29 cellular contexts compared by ENCODE assay signal in the genomic region with DNA sequence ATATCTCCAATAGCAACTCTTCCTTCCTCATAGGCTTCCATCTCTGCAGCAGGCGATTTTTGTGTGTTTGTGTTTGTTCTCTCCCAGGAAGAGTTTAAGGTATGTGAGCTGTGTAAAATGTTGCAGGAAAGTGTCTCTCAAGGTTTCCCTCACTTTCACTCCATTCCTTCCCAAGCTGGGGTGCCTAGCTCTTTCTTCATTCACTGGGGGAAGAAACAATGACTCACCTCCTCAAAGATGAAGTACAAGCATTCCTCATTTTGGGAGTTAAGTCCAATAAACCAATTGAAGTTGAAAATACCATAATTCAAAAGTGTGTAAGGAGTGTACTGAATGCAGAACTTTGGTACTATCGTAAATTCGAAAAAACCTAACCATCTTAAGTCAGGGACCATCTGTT.
A peak's percentile ranks its signal among the peaks of the same experiment; 100 is the strongest.
DNase-seq lines count a peak whose midpoint lies in the region; ATAC-seq, FAIRE-seq and TF ChIP-seq lines count a peak whose summit lies in the region.
"Had no signal": no experiment of that assay in that cellular context is flagged by ENCODE, and none has a peak within 500 bp of the region (broad histone marks: within the 10 kb centered on the region; RNA-seq: fewer than 3 reads in every experiment).

No MANE protein-coding gene starts in this region.

- H3K9me3 ChIP-seq in IMR-90 (ENCODE audit: control insufficient read depth, insufficient read depth, low read length) (peaks cover 4% of the 10 kb centered on the region; the same call in 1 of the 2 replicates), osteoblast (ENCODE audit: low read depth, low read length) (no peaks in the 10 kb centered on the region)
- H3K9me3 ChIP-seq: Caco-2, SJCRH30 had no signal

- no peak overlapping the region for H4K91ac ChIP-seq in IMR-90 (ENCODE audit: insufficient read depth, low read depth, low read length)

- no peak for TF ChIP-seq POLR2A in IMR-90 (IDR thresholded peaks at IDR 0.05; ENCODE audit: low read depth, low read length)

- no peak overlapping the region for H2BK5ac ChIP-seq in IMR-90 (ENCODE audit: low read depth, low read length, poor library complexity, severe bottlenecking)

- FAIRE-seq in bronchial epithelial cell (lab: Jason Lieb, UNC), result no peak
- FAIRE-seq: GM12891 had no signal

- no peak overlapping the region for H2BK20ac ChIP-seq in IMR-90 (ENCODE audit: low read depth, low read length)

- H3K23ac ChIP-seq in IMR-90 (ENCODE audit: low read depth, low read length), result no peak overlapping the region

- intact Hi-C loops in IMR-90 (cut with micrococcal nuclease), result no loop called here

- in situ Hi-C loops in IMR-90 (cut with MboI; ENCODE audit: low sequenced_read_pairs), result no loop called here

- H3K79me1 ChIP-seq in IMR-90 (ENCODE audit: low read depth in 1 of 2, low read length in 2 of 2), result no peaks in the 10 kb centered on the region

- no peaks in the 10 kb centered on the region for H3K79me2 ChIP-seq in osteoblast (ENCODE audit: insufficient read depth, low read length)

- H3K4me1 ChIP-seq in IMR-90 (ENCODE audit: control insufficient read depth, insufficient read depth, low read length) (no peaks in the 10 kb centered on the region), osteoblast (ENCODE audit: insufficient read depth, low read length) (peaks cover 4% of the 10 kb centered on the region)
- H3K4me1 ChIP-seq: Caco-2, HAP-1, SJCRH30 had no signal

- POLR2A ChIA-PET in IMR-90 (lab: Charles Lee; ENCODE audit: unreplicated experiment), result no interaction called here

- H4K20me1 ChIP-seq in IMR-90 (ENCODE audit: insufficient read depth, low read length) (no peaks in the 10 kb centered on the region), osteoblast (ENCODE audit: insufficient read depth, low read length) (no peaks in the 10 kb centered on the region)

- ATAC-seq in IMR-90 (ENCODE audit: low read depth) (peak; percentile 24; the same call in 1 of the 2 replicates), HG02588 (IDR thresholded peaks at IDR 0.05; ENCODE audit: unreplicated experiment) (no peak)
- ATAC-seq: PC-3, Right ventricle myocardium inferior, SK-N-SH treated with all-trans-retinoic acid at 6 μM for 48 hours had no signal

- no peak overlapping the region for H2AK5ac ChIP-seq in IMR-90 (ENCODE audit: low read depth, low read length)

- H3K4me3 ChIP-seq in AG10803 (ENCODE audit: low read length), result no peak overlapping the region
- no peak overlapping the region for H3K4me3 ChIP-seq in IMR-90 (ENCODE audit: insufficient read depth, low read depth, low read length)
- no peak overlapping the region for H3K4me3 ChIP-seq in bronchial epithelial cell (ENCODE audit: low read depth, low read length)
- no peak overlapping the region for H3K4me3 ChIP-seq in osteoblast (ENCODE audit: insufficient read depth, low read length)
- H3K4me3 ChIP-seq: HAP-1, SJCRH30 had no signal

- no peak overlapping the region for H4K8ac ChIP-seq in IMR-90 (ENCODE audit: low read depth in 2 of 2, low read length in 2 of 2)

- H3K4ac ChIP-seq in IMR-90 (ENCODE audit: low read depth, low read length), result no peak overlapping the region

- H2AK9ac ChIP-seq in IMR-90 (replicated peaks; ENCODE audit: low read depth, low read length, poor library complexity), result no peak overlapping the region

- no CpG with 5 or more reads among the region's 3 CpGs for WGBS in IMR-90 (ENCODE audit: extremely low coverage in 2 of 2, insufficient read length in 1 of 2), 2 experiments

- H3K27ac ChIP-seq in IMR-90 (ENCODE audit: insufficient read depth, low read length), result no peak overlapping the region
- H3K27ac ChIP-seq in osteoblast (ENCODE audit: low read depth, low read length), result no peak overlapping the region
- H3K27ac ChIP-seq: SJCRH30 had no signal

- H3K18ac ChIP-seq in IMR-90 (ENCODE audit: low read depth, low read length), result no peak overlapping the region

- no peak for TF ChIP-seq RAD21 in IMR-90 (IDR thresholded peaks at IDR 0.05; ENCODE audit: low read length)

- dilution Hi-C loops in IMR-90 (cut with HindIII; ENCODE audit: low sequenced_read_pairs, unreplicated experiment), result no loop called here

- H4K5ac ChIP-seq in IMR-90 (ENCODE audit: low read depth, low read length), result no peak overlapping the region

- H3K9me1 ChIP-seq in IMR-90 (ENCODE audit: insufficient read depth, low read length), result no peaks in the 10 kb centered on the region

- no peak overlapping the region for H3K4me2 ChIP-seq in IMR-90 (ENCODE audit: low read depth, low read length)
- no peak overlapping the region for H3K4me2 ChIP-seq in osteoblast (ENCODE audit: insufficient read depth, low read length)

- H3K36me3 ChIP-seq in IMR-90 (ENCODE audit: control insufficient read depth, insufficient read depth, low read length) (no peaks in the 10 kb centered on the region), bronchial epithelial cell (ENCODE audit: control insufficient read depth, insufficient read depth, low read length) (no peaks in the 10 kb centered on the region), osteoblast (ENCODE audit: insufficient read depth, low read length) (no peaks in the 10 kb centered on the region)
- H3K36me3 ChIP-seq: HAP-1, SJCRH30 had no signal

- CTCF ChIA-PET in IMR-90 (lab: Yijun Ruan, JAX), result no interaction called here

- no TSS peak for BruUV-seq in IMR-90 (replicated peaks; lab: Mats Ljungman, UMichigan)

- H3K14ac ChIP-seq in IMR-90 (replicated peaks; ENCODE audit: low read depth, low read length), result no peak overlapping the region

- H2BK120ac ChIP-seq in IMR-90 (ENCODE audit: low read depth, low read length), result no peak overlapping the region

- peak; percentile 30 for DNase-seq in AG10803 (ENCODE audit: low read depth)
- no peak for DNase-seq in IMR-90
- peak; percentile 13 for DNase-seq in bronchial epithelial cell (ENCODE audit: low read depth)
- peak; percentile 30 for DNase-seq in osteoblast (ENCODE audit: insufficient read length, low spot score, missing footprints)
- DNase-seq in NOMO-1 (lab: John Stamatoyannopoulos, UW; ENCODE audit: unreplicated experiment in 2 of 2), result no peak
- no peak for DNase-seq in NCI-H2107 (lab: John Stamatoyannopoulos, UW)
- DNase-seq: C1 segment of cervical spinal cord; Caco-2; CD4-positive, alpha-beta memory T cell; EL; GDM1; GOT3; HFFc6; KG1; NCI-H1092; NCI-H1417 treated with DMSO at 0.1 percent for 48 hours; NCI-H1694 treated with DMSO at 0.1 percent for 48 hours; NCI-H2081 treated with DMSO at 0.1 percent for 48 hours; NCI-H2171 treated with DMSO at 0.1 percent for 48 hours; NCI-H446; NCI-H524 treated with DMSO at 0.1 percent for 48 hours; NCI-H774; PC-3; SJCRH30 had no signal

- H3K9ac ChIP-seq in IMR-90 (ENCODE audit: low read depth, low read length), result no peak overlapping the region

- no peak overlapping the region for H3K56ac ChIP-seq in IMR-90 (ENCODE audit: extremely low read depth, insufficient read depth, low read length)

- no peak overlapping the region for H2AFZ ChIP-seq in IMR-90 (replicated peaks; ENCODE audit: low read length, poor library complexity)
- H2AFZ ChIP-seq in osteoblast (ENCODE audit: low read length), result no peak overlapping the region

- no peaks in the 10 kb centered on the region for H3K27me3 ChIP-seq in IMR-90 (ENCODE audit: control insufficient read depth, insufficient read depth, low read length)
- no peaks in the 10 kb centered on the region for H3K27me3 ChIP-seq in bronchial epithelial cell (ENCODE audit: control insufficient read depth, insufficient read depth, low read length)
- H3K27me3 ChIP-seq in osteoblast (ENCODE audit: insufficient read depth, low read length), result no peaks in the 10 kb centered on the region
- H3K27me3 ChIP-seq: SJCRH30 had no signal

- H2BK15ac ChIP-seq in IMR-90 (ENCODE audit: low read depth, low read length), result no peak overlapping the region

- TF ChIP-seq CTCF in AG10803 (conservative IDR thresholded peaks at IDR 0.05; ENCODE audit: low read length), result no peak
- TF ChIP-seq CTCF in IMR-90 (conservative IDR thresholded peaks at IDR 0.05; ENCODE audit: low read depth, low read length), result no peak
- TF ChIP-seq CTCF in bronchial epithelial cell (IDR thresholded peaks at IDR 0.05; ENCODE audit: insufficient read depth, low read length, severe bottlenecking), result no peak
- TF ChIP-seq CTCF in osteoblast (IDR thresholded peaks at IDR 0.05; ENCODE audit: extremely low read depth, low read depth, low read length), result no peak

TF ChIP-seq in IMR-90, 13 proteins besides CTCF, POLR2A, EP300 and RAD21:
- TF ChIP-seq RFX5 (IDR thresholded peaks at IDR 0.05; ENCODE audit: low read depth, low read length) (no peak), CHD1 (IDR thresholded peaks at IDR 0.05; ENCODE audit: low read depth, low read length) (no peak), MAZ (IDR thresholded peaks at IDR 0.05; ENCODE audit: borderline replicate concordance, low read depth, low read length) (no peak), BHLHE40 (IDR thresholded peaks at IDR 0.05; ENCODE audit: low read depth, low read length) (no peak), MXI1 (IDR thresholded peaks at IDR 0.05; ENCODE audit: borderline replicate concordance, low read depth, low read length) (no peak), SMC3 (IDR thresholded peaks at IDR 0.05; ENCODE audit: low read depth, low read length) (no peak), MAFK (IDR thresholded peaks at IDR 0.05; ENCODE audit: low read depth, low read length) (no peak), NFE2L2 (IDR thresholded peaks at IDR 0.05; ENCODE audit: low read depth, low read length) (no peak), CEBPB (IDR thresholded peaks at IDR 0.05; ENCODE audit: low read depth, low read length) (no peak), FOS (IDR thresholded peaks at IDR 0.05; ENCODE audit: low read depth, low read length) (no peak), RCOR1 (IDR thresholded peaks at IDR 0.05; ENCODE audit: insufficient replicate concordance, low read length) (no peak)
- TF ChIP-seq, protein P1, sequence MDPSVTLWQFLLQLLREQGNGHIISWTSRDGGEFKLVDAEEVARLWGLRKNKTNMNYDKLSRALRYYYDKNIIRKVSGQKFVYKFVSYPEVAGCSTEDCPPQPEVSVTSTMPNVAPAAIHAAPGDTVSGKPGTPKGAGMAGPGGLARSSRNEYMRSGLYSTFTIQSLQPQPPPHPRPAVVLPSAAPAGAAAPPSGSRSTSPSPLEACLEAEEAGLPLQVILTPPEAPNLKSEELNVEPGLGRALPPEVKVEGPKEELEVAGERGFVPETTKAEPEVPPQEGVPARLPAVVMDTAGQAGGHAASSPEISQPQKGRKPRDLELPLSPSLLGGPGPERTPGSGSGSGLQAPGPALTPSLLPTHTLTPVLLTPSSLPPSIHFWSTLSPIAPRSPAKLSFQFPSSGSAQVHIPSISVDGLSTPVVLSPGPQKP (IDR thresholded peaks at IDR 0.05; ENCODE audit: borderline replicate concordance, low read depth, low read length), result no peak
- TF ChIP-seq, protein P2, sequence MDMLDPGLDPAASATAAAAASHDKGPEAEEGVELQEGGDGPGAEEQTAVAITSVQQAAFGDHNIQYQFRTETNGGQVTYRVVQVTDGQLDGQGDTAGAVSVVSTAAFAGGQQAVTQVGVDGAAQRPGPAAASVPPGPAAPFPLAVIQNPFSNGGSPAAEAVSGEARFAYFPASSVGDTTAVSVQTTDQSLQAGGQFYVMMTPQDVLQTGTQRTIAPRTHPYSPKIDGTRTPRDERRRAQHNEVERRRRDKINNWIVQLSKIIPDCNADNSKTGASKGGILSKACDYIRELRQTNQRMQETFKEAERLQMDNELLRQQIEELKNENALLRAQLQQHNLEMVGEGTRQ (IDR thresholded peaks at IDR 0.05; ENCODE audit: low read depth, low read length), result no peak

Comparison
In these comparisons a context has a peak if more than half of its experiments do, and no peak if none do; other contexts are left out.
1. DNase-seq: peak in AG10803 (single experiment), bronchial epithelial cell (single experiment) and osteoblast (single experiment); none in IMR-90 (single experiment), NOMO-1 (0 of 2) and NCI-H2107 (single experiment).